ENCODE assay signal across 2 cellular contexts in the genomic region with DNA sequence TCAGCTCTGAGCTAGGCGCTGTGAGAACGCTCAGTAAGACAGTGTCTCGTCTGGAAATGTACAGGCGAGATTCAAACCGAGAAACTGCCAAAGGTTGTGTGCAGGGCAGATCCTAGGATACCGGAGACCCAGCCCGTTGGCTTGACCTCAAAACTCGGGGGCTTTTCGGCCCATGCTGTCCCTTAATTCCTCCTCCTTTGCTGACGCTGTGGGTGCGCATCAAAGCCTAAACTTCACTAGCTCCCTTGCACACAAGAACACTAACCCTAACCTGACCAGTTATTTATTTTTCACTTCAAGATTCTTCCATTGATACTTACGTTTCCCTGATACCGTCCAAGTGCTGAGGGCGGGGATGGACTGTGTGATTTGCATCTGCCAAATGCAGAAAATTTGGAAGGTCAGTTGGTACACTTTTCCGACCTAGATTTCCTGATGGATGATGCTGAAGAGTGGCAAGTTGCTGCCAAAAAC.
TF ChIP-seq lines count a peak whose summit lies in the region.

No MANE protein-coding gene starts in this region.

TF ChIP-seq in K562, 482 proteins besides CTCF, POLR2A, EP300 and RAD21 (continued from another document):
- no peak for TF ChIP-seq ZNF431 (CRISPR knock-in tag; IDR thresholded peaks at IDR 0.05)
- 0 out of 2 replicates have a peak, but pooled peaks have one; percentile 2 for TF ChIP-seq HDGF (IDR thresholded peaks at IDR 0.05)
- TF ChIP-seq ZNF507 (tag; conservative IDR thresholded peaks at IDR 0.05): no peak
- TF ChIP-seq BCOR (IDR thresholded peaks at IDR 0.05): 0 out of 2 replicates have a peak, but pooled peaks have one; percentile 32
- TF ChIP-seq NR1H2 (CRISPR knock-in tag; IDR thresholded peaks at IDR 0.05): 0 out of 2 replicates have a peak, but pooled peaks have one; percentile 21
- no peak for TF ChIP-seq ZFPM2 (CRISPR knock-in tag; IDR thresholded peaks at IDR 0.05)
- TF ChIP-seq JUND (IDR thresholded peaks at IDR 0.05; ENCODE audit: borderline replicate concordance, low read depth, low read length): no peak
- TF ChIP-seq JUND (tag; IDR thresholded peaks at IDR 0.05; ENCODE audit: borderline replicate concordance, low read depth, low read length): 0 out of 3 replicates have a peak, but pooled peaks have one; percentile 1
- TF ChIP-seq SAP30 (IDR thresholded peaks at IDR 0.05; ENCODE audit: borderline replicate concordance, insufficient read depth, low read depth, low read length, poor library complexity, severe bottlenecking): peak; percentile 46
- no peak for TF ChIP-seq MBD2 (IDR thresholded peaks at IDR 0.05; ENCODE audit: borderline replicate concordance, low read depth)
- TF ChIP-seq KHSRP (IDR thresholded peaks at IDR 0.05): no peak
- TF ChIP-seq FOXA3 (CRISPR knock-in tag; conservative IDR thresholded peaks at IDR 0.05 in 1 of 2, IDR thresholded peaks at IDR 0.05 in 1 of 2): no peak
- no peak for TF ChIP-seq E2F3 (CRISPR knock-in tag; IDR thresholded peaks at IDR 0.05)
- TF ChIP-seq CBFB (CRISPR knock-in tag; IDR thresholded peaks at IDR 0.05): 0 out of 2 replicates have a peak, but pooled peaks have one; percentile 90
- no peak for TF ChIP-seq MYC (IDR thresholded peaks at IDR 0.05; ENCODE audit: low read depth, low read length)
- TF ChIP-seq MYC (CRISPR knock-in tag; IDR thresholded peaks at IDR 0.05; ENCODE audit: borderline replicate concordance, low read depth): no peak
- peak; percentile 23; the same call in 1 of the 2 replicates for TF ChIP-seq POLR2AphosphoS5 (IDR thresholded peaks at IDR 0.05; ENCODE audit: control insufficient read depth, insufficient read depth, low read depth, low read length)
- TF ChIP-seq ZNF766 (CRISPR knock-in tag; conservative IDR thresholded peaks at IDR 0.05): no peak
- TF ChIP-seq ILF3 (IDR thresholded peaks at IDR 0.05; ENCODE audit: borderline replicate concordance): no peak
- 0 out of 2 replicates have a peak, but pooled peaks have one; percentile 11 for TF ChIP-seq GATA2 (CRISPR knock-in tag; IDR thresholded peaks at IDR 0.05)
- TF ChIP-seq ESRRA (IDR thresholded peaks at IDR 0.05; ENCODE audit: borderline replicate concordance, low read depth): 0 out of 2 replicates have a peak, but pooled peaks have one; percentile 1
- TF ChIP-seq, protein P1, sequence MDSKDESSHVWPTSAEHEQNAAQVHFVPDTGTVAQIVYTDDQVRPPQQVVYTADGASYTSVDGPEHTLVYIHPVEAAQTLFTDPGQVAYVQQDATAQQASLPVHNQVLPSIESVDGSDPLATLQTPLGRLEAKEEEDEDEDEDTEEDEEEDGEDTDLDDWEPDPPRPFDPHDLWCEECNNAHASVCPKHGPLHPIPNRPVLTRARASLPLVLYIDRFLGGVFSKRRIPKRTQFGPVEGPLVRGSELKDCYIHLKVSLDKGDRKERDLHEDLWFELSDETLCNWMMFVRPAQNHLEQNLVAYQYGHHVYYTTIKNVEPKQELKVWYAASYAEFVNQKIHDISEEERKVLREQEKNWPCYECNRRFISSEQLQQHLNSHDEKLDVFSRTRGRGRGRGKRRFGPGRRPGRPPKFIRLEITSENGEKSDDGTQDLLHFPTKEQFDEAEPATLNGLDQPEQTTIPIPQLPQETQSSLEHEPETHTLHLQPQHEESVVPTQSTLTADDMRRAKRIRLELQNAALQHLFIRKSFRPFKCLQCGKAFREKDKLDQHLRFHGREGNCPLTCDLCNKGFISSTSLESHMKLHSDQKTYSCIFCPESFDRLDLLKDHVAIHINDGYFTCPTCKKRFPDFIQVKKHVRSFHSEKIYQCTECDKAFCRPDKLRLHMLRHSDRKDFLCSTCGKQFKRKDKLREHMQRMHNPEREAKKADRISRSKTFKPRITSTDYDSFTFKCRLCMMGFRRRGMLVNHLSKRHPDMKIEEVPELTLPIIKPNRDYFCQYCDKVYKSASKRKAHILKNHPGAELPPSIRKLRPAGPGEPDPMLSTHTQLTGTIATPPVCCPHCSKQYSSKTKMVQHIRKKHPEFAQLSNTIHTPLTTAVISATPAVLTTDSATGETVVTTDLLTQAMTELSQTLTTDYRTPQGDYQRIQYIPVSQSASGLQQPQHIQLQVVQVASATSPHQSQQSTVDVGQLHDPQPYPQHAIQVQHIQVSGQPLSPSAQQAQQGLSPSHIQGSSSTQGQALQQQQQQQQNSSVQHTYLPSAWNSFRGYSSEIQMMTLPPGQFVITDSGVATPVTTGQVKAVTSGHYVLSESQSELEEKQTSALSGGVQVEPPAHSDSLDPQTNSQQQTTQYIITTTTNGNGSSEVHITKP (IDR thresholded peaks at IDR 0.05; ENCODE audit: partially characterized antibody): peak; percentile 50
- TF ChIP-seq, protein P2, sequence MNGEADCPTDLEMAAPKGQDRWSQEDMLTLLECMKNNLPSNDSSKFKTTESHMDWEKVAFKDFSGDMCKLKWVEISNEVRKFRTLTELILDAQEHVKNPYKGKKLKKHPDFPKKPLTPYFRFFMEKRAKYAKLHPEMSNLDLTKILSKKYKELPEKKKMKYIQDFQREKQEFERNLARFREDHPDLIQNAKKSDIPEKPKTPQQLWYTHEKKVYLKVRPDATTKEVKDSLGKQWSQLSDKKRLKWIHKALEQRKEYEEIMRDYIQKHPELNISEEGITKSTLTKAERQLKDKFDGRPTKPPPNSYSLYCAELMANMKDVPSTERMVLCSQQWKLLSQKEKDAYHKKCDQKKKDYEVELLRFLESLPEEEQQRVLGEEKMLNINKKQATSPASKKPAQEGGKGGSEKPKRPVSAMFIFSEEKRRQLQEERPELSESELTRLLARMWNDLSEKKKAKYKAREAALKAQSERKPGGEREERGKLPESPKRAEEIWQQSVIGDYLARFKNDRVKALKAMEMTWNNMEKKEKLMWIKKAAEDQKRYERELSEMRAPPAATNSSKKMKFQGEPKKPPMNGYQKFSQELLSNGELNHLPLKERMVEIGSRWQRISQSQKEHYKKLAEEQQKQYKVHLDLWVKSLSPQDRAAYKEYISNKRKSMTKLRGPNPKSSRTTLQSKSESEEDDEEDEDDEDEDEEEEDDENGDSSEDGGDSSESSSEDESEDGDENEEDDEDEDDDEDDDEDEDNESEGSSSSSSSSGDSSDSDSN (IDR thresholded peaks at IDR 0.05; ENCODE audit: borderline replicate concordance in 1 of 2, low read depth in 2 of 2, low read length in 2 of 2): 0 out of 4 replicates have a peak, but pooled peaks of 1 of the 2 experiments have one; percentile 52

TF ChIP-seq in liver, 16 proteins besides CTCF, POLR2A, EP300 and RAD21 (continued from another document):
- TF ChIP-seq, protein P3, sequence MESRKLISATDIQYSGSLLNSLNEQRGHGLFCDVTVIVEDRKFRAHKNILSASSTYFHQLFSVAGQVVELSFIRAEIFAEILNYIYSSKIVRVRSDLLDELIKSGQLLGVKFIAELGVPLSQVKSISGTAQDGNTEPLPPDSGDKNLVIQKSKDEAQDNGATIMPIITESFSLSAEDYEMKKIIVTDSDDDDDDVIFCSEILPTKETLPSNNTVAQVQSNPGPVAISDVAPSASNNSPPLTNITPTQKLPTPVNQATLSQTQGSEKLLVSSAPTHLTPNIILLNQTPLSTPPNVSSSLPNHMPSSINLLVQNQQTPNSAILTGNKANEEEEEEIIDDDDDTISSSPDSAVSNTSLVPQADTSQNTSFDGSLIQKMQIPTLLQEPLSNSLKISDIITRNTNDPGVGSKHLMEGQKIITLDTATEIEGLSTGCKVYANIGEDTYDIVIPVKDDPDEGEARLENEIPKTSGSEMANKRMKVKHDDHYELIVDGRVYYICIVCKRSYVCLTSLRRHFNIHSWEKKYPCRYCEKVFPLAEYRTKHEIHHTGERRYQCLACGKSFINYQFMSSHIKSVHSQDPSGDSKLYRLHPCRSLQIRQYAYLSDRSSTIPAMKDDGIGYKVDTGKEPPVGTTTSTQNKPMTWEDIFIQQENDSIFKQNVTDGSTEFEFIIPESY (IDR thresholded peaks at IDR 0.05): no peak
- TF ChIP-seq FOXA1 (IDR thresholded peaks at IDR 0.05) (no peak), SP1 (IDR thresholded peaks at IDR 0.05) (no peak)
- TF ChIP-seq, protein P4, sequence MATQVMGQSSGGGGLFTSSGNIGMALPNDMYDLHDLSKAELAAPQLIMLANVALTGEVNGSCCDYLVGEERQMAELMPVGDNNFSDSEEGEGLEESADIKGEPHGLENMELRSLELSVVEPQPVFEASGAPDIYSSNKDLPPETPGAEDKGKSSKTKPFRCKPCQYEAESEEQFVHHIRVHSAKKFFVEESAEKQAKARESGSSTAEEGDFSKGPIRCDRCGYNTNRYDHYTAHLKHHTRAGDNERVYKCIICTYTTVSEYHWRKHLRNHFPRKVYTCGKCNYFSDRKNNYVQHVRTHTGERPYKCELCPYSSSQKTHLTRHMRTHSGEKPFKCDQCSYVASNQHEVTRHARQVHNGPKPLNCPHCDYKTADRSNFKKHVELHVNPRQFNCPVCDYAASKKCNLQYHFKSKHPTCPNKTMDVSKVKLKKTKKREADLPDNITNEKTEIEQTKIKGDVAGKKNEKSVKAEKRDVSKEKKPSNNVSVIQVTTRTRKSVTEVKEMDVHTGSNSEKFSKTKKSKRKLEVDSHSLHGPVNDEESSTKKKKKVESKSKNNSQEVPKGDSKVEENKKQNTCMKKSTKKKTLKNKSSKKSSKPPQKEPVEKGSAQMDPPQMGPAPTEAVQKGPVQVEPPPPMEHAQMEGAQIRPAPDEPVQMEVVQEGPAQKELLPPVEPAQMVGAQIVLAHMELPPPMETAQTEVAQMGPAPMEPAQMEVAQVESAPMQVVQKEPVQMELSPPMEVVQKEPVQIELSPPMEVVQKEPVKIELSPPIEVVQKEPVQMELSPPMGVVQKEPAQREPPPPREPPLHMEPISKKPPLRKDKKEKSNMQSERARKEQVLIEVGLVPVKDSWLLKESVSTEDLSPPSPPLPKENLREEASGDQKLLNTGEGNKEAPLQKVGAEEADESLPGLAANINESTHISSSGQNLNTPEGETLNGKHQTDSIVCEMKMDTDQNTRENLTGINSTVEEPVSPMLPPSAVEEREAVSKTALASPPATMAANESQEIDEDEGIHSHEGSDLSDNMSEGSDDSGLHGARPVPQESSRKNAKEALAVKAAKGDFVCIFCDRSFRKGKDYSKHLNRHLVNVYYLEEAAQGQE (IDR thresholded peaks at IDR 0.05): no peak
